ENCODE assay signal across 1 cellular context in genomic region chr9:100074989-100075388, GRCh38.
TF ChIP-seq lines count a peak whose summit lies in the region.

No MANE protein-coding gene starts in this region.

TF ChIP-seq in K562, 482 proteins besides CTCF, POLR2A, EP300 and RAD21 (continued from another document):
- no peak for TF ChIP-seq ZNF347 (CRISPR knock-in tag; IDR thresholded peaks at IDR 0.05; ENCODE audit: low read depth)
- no peak for TF ChIP-seq ZNF551 (CRISPR knock-in tag; IDR thresholded peaks at IDR 0.05)
- TF ChIP-seq, protein P1, sequence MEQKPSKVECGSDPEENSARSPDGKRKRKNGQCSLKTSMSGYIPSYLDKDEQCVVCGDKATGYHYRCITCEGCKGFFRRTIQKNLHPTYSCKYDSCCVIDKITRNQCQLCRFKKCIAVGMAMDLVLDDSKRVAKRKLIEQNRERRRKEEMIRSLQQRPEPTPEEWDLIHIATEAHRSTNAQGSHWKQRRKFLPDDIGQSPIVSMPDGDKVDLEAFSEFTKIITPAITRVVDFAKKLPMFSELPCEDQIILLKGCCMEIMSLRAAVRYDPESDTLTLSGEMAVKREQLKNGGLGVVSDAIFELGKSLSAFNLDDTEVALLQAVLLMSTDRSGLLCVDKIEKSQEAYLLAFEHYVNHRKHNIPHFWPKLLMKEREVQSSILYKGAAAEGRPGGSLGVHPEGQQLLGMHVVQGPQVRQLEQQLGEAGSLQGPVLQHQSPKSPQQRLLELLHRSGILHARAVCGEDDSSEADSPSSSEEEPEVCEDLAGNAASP (IDR thresholded peaks at IDR 0.05) = no peak
- no peak for TF ChIP-seq MTF1 (CRISPR knock-in tag; IDR thresholded peaks at IDR 0.05; ENCODE audit: borderline replicate concordance)
- TF ChIP-seq ZBTB12 (CRISPR knock-in tag; IDR thresholded peaks at IDR 0.05) = no peak
- TF ChIP-seq MEIS2 (IDR thresholded peaks at IDR 0.05; ENCODE audit: partially characterized antibody) = peak; percentile 54
- TF ChIP-seq PBX2 (CRISPR knock-in tag; IDR thresholded peaks at IDR 0.05; ENCODE audit: low read depth) = no peak
- TF ChIP-seq PBX2 (tag; conservative IDR thresholded peaks at IDR 0.05; ENCODE audit: low read depth) = peak; percentile 36
- peak in 1 of 2 experiments; percentile 33; a peak in 1 of 4 replicates for TF ChIP-seq KDM1A (IDR thresholded peaks at IDR 0.05)
